ENCODE assay signal across 10 cellular contexts in genomic region chr1:74767490-74767889, GRCh38. TPM values are rescaled to one million over a fixed set of nuclear protein-coding genes. Genes with fewer than 3 reads are reported as not detected.
DNase-seq lines count a peak whose midpoint lies in the region; ATAC-seq and TF ChIP-seq lines count a peak whose summit lies in the region.
"Had no signal": no experiment of that assay in that cellular context is flagged by ENCODE, and none has a peak within 500 bp of the region (broad histone marks: within the 10 kb centered on the region; RNA-seq: fewer than 3 reads in every experiment).

No MANE protein-coding gene starts in this region.

- H3K4me3 Mint-ChIP-seq in activated CD4-positive, alpha-beta T cell treated with anti-CD3 and anti-CD28 coated beads, Interleukin-2, amount 10 ng/mL, durations not matched to agents 7 days and 5 days: no peak overlapping the region
- H3K4me3 Mint-ChIP-seq: activated naive CD8-positive, alpha-beta T cell had no signal

- TF ChIP-seq CTCF in coronary artery (IDR thresholded peaks at IDR 0.05): no peak

- H3K27me3 ChIP-seq in MG63: no peaks in the 10 kb centered on the region

- TF ChIP-seq POLR2A in erythroblast (IDR thresholded peaks at IDR 0.05; ENCODE audit: low read length): no peak

- H3K27ac ChIP-seq in coronary artery: no peak overlapping the region

- CTCF ChIA-PET in activated CD4-positive, alpha-beta T cell treated with anti-CD3 and anti-CD28 coated beads, Interleukin-2, amount 10 ng/mL, durations not matched to agents 7 days and 5 days (lab: Charles Lee): no interaction called here

- H3K9me3 Mint-ChIP-seq in activated CD4-positive, alpha-beta T cell treated with anti-CD3 and anti-CD28 coated beads, Interleukin-2, amount 10 ng/mL, durations not matched to agents 7 days and 5 days: no peaks in the 10 kb centered on the region

- peak; percentile 5 for DNase-seq in AG08396 (ENCODE audit: low spot score)
- peak; percentile 3 for DNase-seq in MG63
- peak; percentile 38 to 50 for DNase-seq in erythroblast (lab: John Stamatoyannopoulos, UW)
- DNase-seq in activated T-cell treated with anti-CD3 and anti-CD28 coated beads for 4 hours: no peak
- no peak for DNase-seq in NCI-H446 treated with DMSO at 0.1 percent for 48 hours (lab: John Stamatoyannopoulos, UW)
- no peak for DNase-seq in coronary artery (ENCODE audit: low spot score)
- DNase-seq in activated CD4-positive, alpha-beta T cell treated with anti-CD3 and anti-CD28 coated beads, Interleukin-2, amount 10 ng/mL, durations not matched to agents 7 days and 5 days: no peak
- DNase-seq: NCI-H2107 had no signal

- peaks cover 13% of the 10 kb centered on the region for H3K36me3 ChIP-seq in MG63

- H3K36me3 Mint-ChIP-seq in activated CD4-positive, alpha-beta T cell treated with anti-CD3 and anti-CD28 coated beads, Interleukin-2, amount 10 ng/mL, durations not matched to agents 7 days and 5 days (ENCODE audit: low read depth): peaks cover 16% of the 10 kb centered on the region

- H3K27ac Mint-ChIP-seq in activated CD4-positive, alpha-beta T cell treated with anti-CD3 and anti-CD28 coated beads, Interleukin-2, amount 10 ng/mL, durations not matched to agents 7 days and 5 days: no peak overlapping the region
- H3K27ac Mint-ChIP-seq: activated naive CD8-positive, alpha-beta T cell had no signal

- POLR2A ChIA-PET in activated CD4-positive, alpha-beta T cell treated with anti-CD3 and anti-CD28 coated beads, Interleukin-2, amount 10 ng/mL, durations not matched to agents 7 days and 5 days (lab: Charles Lee): no interaction called here

- no peaks in the 10 kb centered on the region for H3K9me3 ChIP-seq in MG63

- H3K4me1 Mint-ChIP-seq in activated CD4-positive, alpha-beta T cell treated with anti-CD3 and anti-CD28 coated beads, Interleukin-2, amount 10 ng/mL, durations not matched to agents 7 days and 5 days: peaks cover 6% of the 10 kb centered on the region

- H3K4me3 ChIP-seq in MG63: no peak overlapping the region
- H3K4me3 ChIP-seq in coronary artery: no peak overlapping the region

- no peaks in the 10 kb centered on the region for H3K27me3 Mint-ChIP-seq in activated CD4-positive, alpha-beta T cell treated with anti-CD3 and anti-CD28 coated beads, Interleukin-2, amount 10 ng/mL, durations not matched to agents 7 days and 5 days
- H3K27me3 Mint-ChIP-seq: activated naive CD8-positive, alpha-beta T cell had no signal

- peak; percentile 56 for ATAC-seq in GM19438 (IDR thresholded peaks at IDR 0.05; ENCODE audit: low read depth, unreplicated experiment)

RNA-seq across cellular contexts. Expression of gene TYW3, which starts 34.5 kb away (rescaled TPM):
- total RNA-seq in MG63 (2014; rRNA removed; shearing (Covaris generic); ENCODE audit: low replicate concordance): 4.0 and 12.2 TPM in 2 replicates
- 10 to 100 TPM; 18.5 to 19.0 TPM for total RNA-seq in activated CD4-positive, alpha-beta T cell treated with anti-CD3 and anti-CD28 coated beads, Interleukin-2, amount 10 ng/mL, durations not matched to agents 7 days and 5 days

RNA-seq across cellular contexts. Expression of gene CRYZ, which starts 34.6 kb away (rescaled TPM):
- total RNA-seq in MG63 (2014; rRNA removed; shearing (Covaris generic); ENCODE audit: low replicate concordance): 35.8 and 55.8 TPM in 2 replicates
- 10 to 100 TPM; 32.1 to 33.8 TPM for total RNA-seq in activated CD4-positive, alpha-beta T cell treated with anti-CD3 and anti-CD28 coated beads, Interleukin-2, amount 10 ng/mL, durations not matched to agents 7 days and 5 days

Comparison
In these comparisons a context has a peak if more than half of its experiments do, and no peak if none do; other contexts are left out.
1. DNase-seq: peak in AG08396 (single experiment), MG63 (single experiment) and erythroblast (2 of 2); none in activated T-cell treated with anti-CD3 and anti-CD28 coated beads for 4 hours (single experiment), NCI-H446 treated with DMSO at 0.1 percent for 48 hours (single experiment), coronary artery (single experiment) and activated CD4-positive, alpha-beta T cell treated with anti-CD3 and anti-CD28 coated beads, Interleukin-2, amount 10 ng/mL, durations not matched to agents 7 days and 5 days (single experiment).